Comparison of ENCODE assay signal across 24 cellular contexts in genomic region chr5:150731669-150732068, GRCh38.
"Had no signal": no experiment of that assay in that cellular context is flagged by ENCODE, and none has a peak within 500 bp of the region (broad histone marks: within the 10 kb centered on the region; RNA-seq: fewer than 3 reads in every experiment).

No MANE protein-coding gene starts in this region.

- H3K9me3 ChIP-seq: ascending aorta, mucosa of descending colon had no signal

- H3K9me3 Mint-ChIP-seq: memory B cell had no signal

- H3K4me1 Mint-ChIP-seq: neural crest cell had no signal

- H3K27ac ChIP-seq: hepatocyte had no signal

- H3K4me3 Mint-ChIP-seq: activated CD8-positive, alpha-beta T cell treated with anti-CD3 and anti-CD28 coated beads for 36 hours; activated T-cell treated with anti-CD3 and anti-CD28 coated beads, Interleukin-2, amount 50 U/mL, for 24 hours; memory B cell; naive B cell; neural crest cell; stimulated activated naive CD8-positive, alpha-beta T cell treated with anti-CD3 and anti-CD28 coated beads, Interleukin-15, amount 100 ng/mL, for 72 hours; type B pancreatic cell had no signal

- H3K4me3 ChIP-seq: ascending aorta, hepatocyte, mucosa of descending colon, smooth muscle cell had no signal

- H3K4me1 ChIP-seq: ascending aorta had no signal

- DNase-seq: activated CD4-positive, alpha-beta T cell treated with anti-CD3 and anti-CD28 coated beads for 48 hours; activated CD4-positive, CD25-positive, alpha-beta regulatory T cell; activated CD8-positive, alpha-beta T cell treated with anti-CD3 and anti-CD28 coated beads for 36 hours; activated effector memory CD4-positive, alpha-beta T cell treated with anti-CD3 and anti-CD28 coated beads, Interleukin-2, amount 50 U/mL, for 16 hours; activated naive CD4-positive, alpha-beta T cell treated with anti-CD3 and anti-CD28 coated beads, Interleukin-2, amount 50 U/mL, for 16 hours; activated T-cell treated with anti-CD3 and anti-CD28 coated beads, Interleukin-2, amount 50 U/mL, for 24 hours; cortex of kidney; effector CD8-positive, alpha-beta T cell; left colon; naive B cell; right cardiac atrium; stimulated activated CD4-positive, alpha-beta T cell treated with anti-CD3 and anti-CD28 coated beads, Interleukin-4, amount 100 ng/mL, for 1 hour; stimulated activated naive CD8-positive, alpha-beta T cell treated with anti-CD3 and anti-CD28 coated beads, Interleukin-15, amount 100 ng/mL, for 72 hours; T-helper 1 cell; T-helper 9 cell had no signal

- H3K27me3 ChIP-seq: ascending aorta, hepatocyte had no signal

- ATAC-seq: activated CD8-positive, alpha-beta T cell treated with anti-CD3 and anti-CD28 coated beads for 36 hours; esophagus mucosa; left colon; mucosa of descending colon; stimulated activated naive CD8-positive, alpha-beta T cell treated with anti-CD3 and anti-CD28 coated beads, Interleukin-15, amount 100 ng/mL, for 72 hours had no signal

- H3K27me3 Mint-ChIP-seq: activated CD8-positive, alpha-beta T cell treated with anti-CD3 and anti-CD28 coated beads for 36 hours; activated T-cell treated with anti-CD3 and anti-CD28 coated beads, Interleukin-2, amount 50 U/mL, for 24 hours; memory B cell; naive B cell; progenitor cell of endocrine pancreas; stimulated activated naive CD8-positive, alpha-beta T cell treated with anti-CD3 and anti-CD28 coated beads, Interleukin-15, amount 100 ng/mL, for 72 hours; type B pancreatic cell had no signal

- H3K27ac Mint-ChIP-seq: activated CD8-positive, alpha-beta T cell treated with anti-CD3 and anti-CD28 coated beads for 36 hours; memory B cell; progenitor cell of endocrine pancreas; type B pancreatic cell had no signal
